ENCODE assay signal across 20 cellular contexts in the genomic region with DNA sequence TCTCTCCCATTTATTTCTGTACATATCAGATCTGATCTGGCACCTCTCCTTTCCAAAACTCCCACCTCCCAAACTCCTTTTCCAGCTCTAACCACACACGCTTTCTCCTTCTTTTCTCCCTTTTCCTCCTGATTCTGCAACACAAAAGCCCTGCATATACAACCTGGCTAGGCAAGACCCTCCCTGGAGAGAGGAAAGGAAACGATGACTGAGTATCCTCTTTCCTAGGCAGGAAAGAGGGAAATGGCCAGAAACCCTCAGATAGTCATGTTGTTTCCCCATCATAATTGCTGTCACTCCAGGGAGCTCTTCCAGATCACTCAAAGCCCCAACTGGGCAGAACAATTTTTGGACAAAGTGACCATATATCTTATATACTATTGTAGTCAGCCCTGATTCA. TPM values are rescaled to one million over a fixed set of nuclear protein-coding genes. Genes with fewer than 3 reads are reported as not detected.
DNase-seq lines count a peak whose midpoint lies in the region; ATAC-seq, FAIRE-seq and TF ChIP-seq lines count a peak whose summit lies in the region.
"Had no signal": no experiment of that assay in that cellular context is flagged by ENCODE, and none has a peak within 500 bp of the region (broad histone marks: within the 10 kb centered on the region; RNA-seq: fewer than 3 reads in every experiment).

No MANE protein-coding gene starts in this region.

- POLR2A ChIA-PET in endothelial cell of umbilical vein (lab: Charles Lee): no interaction called here

- peaks cover 25 to 49% of the 10 kb centered on the region in 2 experiments for H3K27me3 ChIP-seq in endothelial cell of umbilical vein (ENCODE audit: control insufficient read depth in 2 of 2, insufficient read depth in 2 of 2, low read length in 2 of 2)
- no peaks in the 10 kb centered on the region for H3K27me3 ChIP-seq in uterus

- H3K9me3 ChIP-seq in endothelial cell of umbilical vein (replicated peaks; ENCODE audit: control insufficient read depth, insufficient read depth, low read length): no peaks in the 10 kb centered on the region
- H3K9me3 ChIP-seq in uterus: no peaks in the 10 kb centered on the region
- H3K9me3 ChIP-seq: HAP-1 had no signal

- no peaks in the 10 kb centered on the region for H3K9me1 ChIP-seq in endothelial cell of umbilical vein (replicated peaks; ENCODE audit: control insufficient read depth, extremely low read depth, insufficient read depth, low read length)

- H2AFZ ChIP-seq in endothelial cell of umbilical vein (ENCODE audit: low read depth, low read length): no peak overlapping the region

- H3K4me1 Mint-ChIP-seq in nephron progenitor cell: peaks cover 69% of the 10 kb centered on the region
- H3K4me1 Mint-ChIP-seq in immature natural killer cell: no peaks in the 10 kb centered on the region

- no peak for TF ChIP-seq CTCF in endothelial cell of umbilical vein (IDR thresholded peaks at IDR 0.05; ENCODE audit: extremely low read depth in 1 of 2, insufficient read depth in 1 of 2, low read depth in 1 of 2, low read length in 2 of 2)
- no peak for TF ChIP-seq CTCF in nephron progenitor cell (IDR thresholded peaks at IDR 0.05)
- TF ChIP-seq CTCF in uterus (IDR thresholded peaks at IDR 0.05): no peak

- H3K4me2 ChIP-seq in endothelial cell of umbilical vein (ENCODE audit: insufficient read depth, low read length): no peak overlapping the region

- peaks cover 7% of the 10 kb centered on the region for H3K36me3 Mint-ChIP-seq in nephron progenitor cell (ENCODE audit: low read depth)
- H3K36me3 Mint-ChIP-seq in immature natural killer cell: peaks cover 0 to 3% (median 0%) of the 10 kb centered on the region in 3 donors

- ATAC-seq in HG03565 (IDR thresholded peaks at IDR 0.05; ENCODE audit: unreplicated experiment) (no peak), HG03025 (IDR thresholded peaks at IDR 0.05; ENCODE audit: low FRiP score, unreplicated experiment) (no peak)

- peaks cover 5% of the 10 kb centered on the region for H3K4me1 ChIP-seq in endothelial cell of umbilical vein (ENCODE audit: control insufficient read depth, extremely low read depth, insufficient read depth, low read length)
- peaks cover 14 to 22% of the 10 kb centered on the region in 2 donors for H3K4me1 ChIP-seq in uterus
- H3K4me1 ChIP-seq: HAP-1 had no signal

- H3K27me3 Mint-ChIP-seq in nephron progenitor cell (ENCODE audit: low read depth, poor library complexity) (peaks cover 23% of the 10 kb centered on the region), immature natural killer cell (ENCODE audit: low read depth in 3 of 3) (peaks cover 5 to 13% (median 7%) of the 10 kb centered on the region in 3 donors)

- peak; percentile 24 for FAIRE-seq in endothelial cell of umbilical vein (lab: Jason Lieb, UNC)
- FAIRE-seq: GM12892 had no signal

- H3K4me3 ChIP-seq in endothelial cell of umbilical vein (replicated peaks in 1 of 3; ENCODE audit: insufficient read depth in 1 of 3, low read depth in 1 of 3, low read length in 3 of 3) (no peak overlapping the region), uterus (no peak overlapping the region)
- H3K4me3 ChIP-seq: HAP-1 had no signal

- DNase-seq in NCI-H69 (lab: John Stamatoyannopoulos, UW) (peak; percentile 52), endothelial cell of umbilical vein (ENCODE audit: low read depth, low spot score) (no peak), nephron progenitor cell (no peak), uterus (no peak), immature natural killer cell (no peak)
- DNase-seq: COR-L47; DMS153; IMR-90; Kasumi-1; MM.1S; NCI-H1092 treated with DMSO at 0.1 percent for 48 hours; NCI-H526 treated with DMSO at 0.1 percent for 48 hours; NK-92 treated with Interleukin-12 subunit alpha and Interleukin-12 subunit beta, amount 100 ng/mL, for 24 hours had no signal

- TF ChIP-seq POLR2A in endothelial cell of umbilical vein (IDR thresholded peaks at IDR 0.05; ENCODE audit: low read depth, low read length): no peak
- no peak for TF ChIP-seq POLR2A in uterus (IDR thresholded peaks at IDR 0.05)

- H3K9ac ChIP-seq in endothelial cell of umbilical vein (replicated peaks; ENCODE audit: extremely low read depth, insufficient read depth, low read length): no peak overlapping the region

- H3K79me2 ChIP-seq in endothelial cell of umbilical vein (ENCODE audit: control insufficient read depth, insufficient read depth, low read length): no peaks in the 10 kb centered on the region

- CTCF ChIA-PET in endothelial cell of umbilical vein (lab: Charles Lee): interaction anchor here (1.0 to 1.5 kb wide), 4 partner anchors 18 to 176 kb away, joined by 3 to 6 read pairs (median 4); no protein-coding TSS in a partner anchor

- BruUV-seq in endothelial cell of umbilical vein (replicated peaks; lab: Mats Ljungman, UMichigan): no TSS peak

- dilution Hi-C loops in endothelial cell of umbilical vein (cut with MboI; ENCODE audit: extremely low pct_ligation_motif_present, low sequenced_read_pairs): no loop called here

- no peaks in the 10 kb centered on the region for H4K20me1 ChIP-seq in endothelial cell of umbilical vein (replicated peaks; ENCODE audit: control insufficient read depth, extremely low read depth, insufficient read depth, low read length)

- H3K4me3 Mint-ChIP-seq in nephron progenitor cell (no peak overlapping the region), immature natural killer cell (no peak overlapping the region)

- H3K9me3 Mint-ChIP-seq in nephron progenitor cell (peaks cover 32% of the 10 kb centered on the region), immature natural killer cell (peaks cover 1 to 5% (median 2%) of the 10 kb centered on the region in 6 donors)

- intact Hi-C loops in endothelial cell of umbilical vein (cut with micrococcal nuclease): no loop called here
- intact Hi-C loops in uterus (cut with DNase I; ENCODE audit: low total_unique reads): loop anchor here (5.0 kb wide), 1 partner anchor 44 kb away; no protein-coding TSS in a partner anchor

- no peaks in the 10 kb centered on the region for H3K36me3 ChIP-seq in endothelial cell of umbilical vein (ENCODE audit: control insufficient read depth in 2 of 2, extremely low read depth in 1 of 2, insufficient read depth in 2 of 2, low read length in 2 of 2)
- no peaks in the 10 kb centered on the region for H3K36me3 ChIP-seq in uterus
- H3K36me3 ChIP-seq: HAP-1 had no signal

- H3K27ac ChIP-seq in endothelial cell of umbilical vein (ENCODE audit: insufficient read depth, low read depth, low read length) (no peak overlapping the region), uterus (peak overlapping the region; percentile 88 to 89)

- H3K27ac Mint-ChIP-seq in nephron progenitor cell (peak overlapping the region; percentile 1), immature natural killer cell (no peak overlapping the region)

TF ChIP-seq in endothelial cell of umbilical vein, 7 proteins besides CTCF, POLR2A, EP300 and RAD21:
- TF ChIP-seq, protein P1, sequence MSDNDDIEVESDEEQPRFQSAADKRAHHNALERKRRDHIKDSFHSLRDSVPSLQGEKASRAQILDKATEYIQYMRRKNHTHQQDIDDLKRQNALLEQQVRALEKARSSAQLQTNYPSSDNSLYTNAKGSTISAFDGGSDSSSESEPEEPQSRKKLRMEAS (IDR thresholded peaks at IDR 0.05; ENCODE audit: insufficient read depth, insufficient read length): no peak
- TF ChIP-seq POLR2AphosphoS5 (IDR thresholded peaks at IDR 0.05; ENCODE audit: insufficient read depth, low read depth, low read length) (no peak), EZH2 (IDR thresholded peaks at IDR 0.05; ENCODE audit: borderline replicate concordance, low read depth, low read length, severe bottlenecking) (no peak), FOS (IDR thresholded peaks at IDR 0.05; ENCODE audit: borderline replicate concordance, insufficient read depth, low read length) (peak; percentile 21), MYC (IDR thresholded peaks at IDR 0.05; ENCODE audit: low read depth, low read length) (no peak), JUN (IDR thresholded peaks at IDR 0.05; ENCODE audit: borderline replicate concordance, insufficient read depth, insufficient read length, low read depth) (no peak), GATA2 (IDR thresholded peaks at IDR 0.05; ENCODE audit: insufficient read depth, insufficient read length, low read depth, low read length) (no peak)

RNA-seq across cellular contexts. Expression of gene PRELP, which starts 32.3 kb away (rescaled TPM):
- not detected in 2 replicates for total RNA-seq in endothelial cell of umbilical vein
- 0.01 TPM in 1 of 2 replicates, not detected in the other for polyA plus RNA-seq in endothelial cell of umbilical vein
- 0.01 TPM in 2 replicates for polyA plus RNA-seq in endothelial cell of umbilical vein (2011; cell fraction: cytosol; rRNA removed)
- not detected in 2 replicates for polyA plus RNA-seq in endothelial cell of umbilical vein (2011; cell fraction: nucleus; rRNA removed)
- 0.04 TPM in 1 of 2 replicates, not detected in the other for polyA plus RNA-seq in endothelial cell of umbilical vein (2012)
- not detected in 2 replicates for polyA minus RNA-seq in endothelial cell of umbilical vein
- not detected for polyA minus RNA-seq in endothelial cell of umbilical vein (2011; cell fraction: cytosol; rRNA and poly(A)+ RNA removed)
- polyA minus RNA-seq in endothelial cell of umbilical vein (2011; cell fraction: nucleus; rRNA and poly(A)+ RNA removed): not detected in 2 replicates
- total RNA-seq in uterus: 100 to 1,000 TPM in 1 of 4 donors, 10 to 100 TPM in 2, 1 to 10 TPM in 1; 6.2 to 117 (median 56.6) TPM
- polyA plus RNA-seq in immature natural killer cell: not detected
- total RNA-seq: IMR-90, OCI-LY7, RPMI7951 had no signal

RNA-seq across cellular contexts. Expression of gene OPTC, which starts 50.7 kb away (rescaled TPM):
- total RNA-seq in endothelial cell of umbilical vein (not detected in 2 replicates), uterus (not detected)
- polyA plus RNA-seq in endothelial cell of umbilical vein (not detected in 2 replicates), immature natural killer cell (not detected)
- polyA plus RNA-seq in endothelial cell of umbilical vein (2011; cell fraction: cytosol; rRNA removed): not detected in 2 replicates
- not detected in 2 replicates for polyA plus RNA-seq in endothelial cell of umbilical vein (2011; cell fraction: nucleus; rRNA removed)
- not detected in 2 replicates for polyA plus RNA-seq in endothelial cell of umbilical vein (2012)
- polyA minus RNA-seq in endothelial cell of umbilical vein: not detected in 2 replicates
- not detected for polyA minus RNA-seq in endothelial cell of umbilical vein (2011; cell fraction: cytosol; rRNA and poly(A)+ RNA removed)
- polyA minus RNA-seq in endothelial cell of umbilical vein (2011; cell fraction: nucleus; rRNA and poly(A)+ RNA removed): not detected in 2 replicates
- total RNA-seq: HT1080, IMR-90, OCI-LY7, RPMI7951 had no signal
- polyA plus RNA-seq: IMR-90 had no signal
